24 cellular contexts compared by ENCODE assay signal in the genomic region with DNA sequence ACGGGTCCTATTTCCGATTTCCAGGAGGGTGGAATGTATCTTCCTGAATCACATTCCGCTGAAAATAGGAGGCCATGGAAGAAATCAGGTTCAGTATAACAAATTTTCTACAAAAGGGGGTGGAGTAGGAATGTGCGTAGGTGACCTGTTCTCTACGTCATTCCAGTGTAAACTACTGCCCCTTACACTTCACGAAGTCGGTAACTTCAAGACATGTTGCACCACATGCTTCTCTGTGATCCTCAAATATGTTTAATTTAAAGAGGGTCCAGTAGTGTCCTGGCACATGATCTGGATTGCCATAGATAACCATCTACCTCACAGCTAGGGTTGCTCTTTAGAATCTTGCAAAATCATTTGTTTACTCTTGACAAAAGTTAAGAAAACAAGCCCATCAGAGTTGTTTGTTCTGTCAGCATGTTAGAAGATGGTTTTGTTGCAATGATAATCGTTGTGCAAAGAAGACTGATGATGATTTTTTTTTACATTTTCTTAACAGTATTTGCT.
"Had no signal": no experiment of that assay in that cellular context is flagged by ENCODE, and none has a peak within 500 bp of the region (broad histone marks: within the 10 kb centered on the region; RNA-seq: fewer than 3 reads in every experiment).

No MANE protein-coding gene starts in this region.

- H3K4me2 ChIP-seq: smooth muscle cell had no signal

- H3K9me3 ChIP-seq: lower lobe of right lung, pancreas, prostate gland, sigmoid colon, stomach, thoracic aorta, tibial artery, upper lobe of right lung had no signal

- H3K27ac ChIP-seq: lower lobe of right lung, pancreas, prostate gland, sigmoid colon, stomach, thoracic aorta, tibial artery, upper lobe of right lung had no signal

- DNase-seq: islet precursor cell; left ventricle myocardium superior; lower lobe of right lung; mammary epithelial cell; mesenchymal stem cell; naive thymus-derived CD8-positive, alpha-beta T cell; nucleus accumbens; pancreas; posterior cingulate gyrus; retina; right cardiac atrium; sigmoid colon; stimulated activated CD4-positive, alpha-beta T cell treated with anti-CD3 and anti-CD28 coated beads, Interleukin-1b, Interleukin-23, amount 100 ng/mL, for 48 hours; stimulated activated CD4-positive, alpha-beta T cell treated with anti-CD3 and anti-CD28 coated beads, Interleukin-2, amount 100 ng/mL, for 48 hours; stimulated activated naive B cell treated with anti-CD40 and anti-IgM and Interleukin-4, amounts not matched to agents 10 μg/mL and 1 μg/mL and 100 μg/mL, for 72 hours; stimulated activated naive CD8-positive, alpha-beta T cell treated with anti-CD3 and anti-CD28 coated beads, Interleukin-15, Interleukin-2, amounts not matched to agents 100 U/mL and 50 U/mL, for 24 hours; stomach; tibial artery; trophoblast cell; upper lobe of right lung had no signal

- FAIRE-seq: pancreas, urothelium cell line had no signal

- H3K4me3 ChIP-seq: lower lobe of right lung, pancreas, prostate gland, sigmoid colon, stomach, thoracic aorta, tibial artery, upper lobe of right lung had no signal

- H3K4me1 ChIP-seq: lower lobe of right lung, prostate gland, sigmoid colon, upper lobe of right lung had no signal

- H3K36me3 ChIP-seq: lower lobe of right lung, pancreas, prostate gland, sigmoid colon, stomach, thoracic aorta, tibial artery, upper lobe of right lung had no signal

- ATAC-seq: left ventricle myocardium superior; lower lobe of right lung; naive thymus-derived CD8-positive, alpha-beta T cell; pancreas; right cardiac atrium; stimulated activated naive B cell treated with anti-CD40 and anti-IgM and Interleukin-4, amounts not matched to agents 10 μg/mL and 1 μg/mL and 100 μg/mL, for 72 hours; stimulated activated naive CD8-positive, alpha-beta T cell treated with anti-CD3 and anti-CD28 coated beads, Interleukin-15, Interleukin-2, amounts not matched to agents 100 U/mL and 50 U/mL, for 24 hours; upper lobe of right lung had no signal

- H3K27me3 ChIP-seq: pancreas, sigmoid colon, stomach, tibial artery, upper lobe of right lung had no signal
